In the genomic region with DNA sequence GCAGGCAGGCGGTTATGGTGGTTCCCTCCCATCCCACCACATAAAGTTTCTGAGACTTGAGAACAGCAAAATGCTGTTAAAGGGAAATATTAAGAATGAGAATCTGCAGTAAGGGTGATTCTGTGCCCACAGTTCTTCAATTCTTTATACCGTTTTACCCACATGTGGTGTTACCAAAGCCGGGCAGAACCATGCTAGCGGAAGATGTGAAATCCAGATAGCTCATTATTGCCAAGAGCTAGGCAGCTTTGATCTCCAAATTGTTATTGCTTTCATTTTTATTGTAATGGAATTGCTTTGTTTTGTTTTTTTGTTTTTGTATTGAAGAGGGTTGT, we compare ENCODE assay signal across 25 cellular contexts. TPM values are rescaled to one million over a fixed set of nuclear protein-coding genes. Genes with fewer than 3 reads are reported as not detected.
A peak's percentile ranks its signal among the peaks of the same experiment; 100 is the strongest.
DNase-seq lines count a peak whose midpoint lies in the region; ATAC-seq and TF ChIP-seq lines count a peak whose summit lies in the region.
"Had no signal": no experiment of that assay in that cellular context is flagged by ENCODE, and none has a peak within 500 bp of the region (broad histone marks: within the 10 kb centered on the region; RNA-seq: fewer than 3 reads in every experiment).

No MANE protein-coding gene starts in this region.

- peaks cover 62% of the 10 kb centered on the region for H3K4me1 ChIP-seq in CD4-positive, CD25-positive, alpha-beta regulatory T cell (ENCODE audit: control insufficient read depth, insufficient read depth, low read length, poor library complexity, severe bottlenecking)
- peaks cover 6% of the 10 kb centered on the region for H3K4me1 ChIP-seq in psoas muscle
- H3K4me1 ChIP-seq: Caco-2 had no signal

- POLR2A ChIA-PET in T-cell (lab: Charles Lee) = interaction anchor here in 1 of 2 donors (0.6 kb wide), 1 partner anchor 336 kb away, joined by 3 read pairs; no protein-coding TSS in a partner anchor

- 89 to 92% (median 92%) methylated on average over 4 of the region's 4 CpGs for WGBS in psoas muscle, 3 donors

- peak overlapping the region; percentile 80 for H3K27ac ChIP-seq in CD4-positive, CD25-positive, alpha-beta regulatory T cell (ENCODE audit: insufficient read depth, low read length, poor library complexity, severe bottlenecking)
- H3K27ac ChIP-seq in coronary artery (no peak overlapping the region), psoas muscle (no peak overlapping the region)
- H3K27ac ChIP-seq: A549, ascending aorta, epithelial cell of prostate, vagina had no signal

- H3K4me3 Mint-ChIP-seq in CD4-positive, CD25-positive, alpha-beta regulatory T cell = peak overlapping the region in 3 of 4 donors; percentile 36 to 88 (median 59)
- H3K4me3 Mint-ChIP-seq in T-cell = peak overlapping the region in 1 of 3 donors; percentile 12
- no peak overlapping the region for H3K4me3 Mint-ChIP-seq in dendritic cell treated with granulocyte-macrophage colony-stimulating factor and Interleukin-4, amounts not matched to agents 40 ng/mL and 50 ng/mL, for 4 days
- H3K4me3 Mint-ChIP-seq: B cell had no signal

- peaks cover 25% of the 10 kb centered on the region for H3K36me3 Mint-ChIP-seq in CD4-positive, CD25-positive, alpha-beta regulatory T cell
- peaks cover 6% of the 10 kb centered on the region for H3K36me3 Mint-ChIP-seq in T-cell
- H3K36me3 Mint-ChIP-seq in dendritic cell treated with granulocyte-macrophage colony-stimulating factor and Interleukin-4, amounts not matched to agents 40 ng/mL and 50 ng/mL, for 4 days (ENCODE audit: low read depth) = peaks cover 52% of the 10 kb centered on the region

- H3K9me3 ChIP-seq in CD4-positive, CD25-positive, alpha-beta regulatory T cell (ENCODE audit: control insufficient read depth in 2 of 2, low read length in 2 of 2) = no peaks in the 10 kb centered on the region
- H3K9me3 ChIP-seq in psoas muscle = no peaks in the 10 kb centered on the region
- H3K9me3 ChIP-seq: A549, ascending aorta, Caco-2, heart left ventricle, mucosa of descending colon, vagina had no signal

- peaks cover 26 to 73% (median 51%) of the 10 kb centered on the region in 4 donors for H3K4me1 Mint-ChIP-seq in CD4-positive, CD25-positive, alpha-beta regulatory T cell
- peaks cover 71 to 78% (median 72%) of the 10 kb centered on the region in 3 donors for H3K4me1 Mint-ChIP-seq in T-cell
- peaks cover 62% of the 10 kb centered on the region for H3K4me1 Mint-ChIP-seq in dendritic cell treated with granulocyte-macrophage colony-stimulating factor and Interleukin-4, amounts not matched to agents 40 ng/mL and 50 ng/mL, for 4 days (ENCODE audit: low read depth)

- DNase-seq in activated T-cell treated with anti-CD3 and anti-CD28 coated beads for 48 hours (ENCODE audit: low read depth) (peak; percentile 2), activated T-cell treated with anti-CD3 and anti-CD28 coated beads for 4 hours (no peak), T-cell (no peak), coronary artery (ENCODE audit: low spot score) (no peak), HT-29 (ENCODE audit: low spot score) (no peak), psoas muscle (no peak)
- DNase-seq in CD4-positive, CD25-positive, alpha-beta regulatory T cell = peak in 1 of 3 donors; percentile 38
- DNase-seq: activated CD4-positive, CD25-positive, alpha-beta regulatory T cell; activated gamma-delta T cell; Caco-2; DMS79 treated with DMSO at 0.1 percent for 48 hours; heart left ventricle; mucosa of descending colon; NCI-H1417 treated with DMSO at 0.1 percent for 48 hours; T1000 had no signal

- no peak for ATAC-seq in CD4-positive, CD25-positive, alpha-beta regulatory T cell (ENCODE audit: low read depth in 2 of 2)
- peak in 1 of 4 experiments; percentile 16 for ATAC-seq in T-cell (replicated peaks in 1 of 4)
- ATAC-seq in psoas muscle = no peak
- ATAC-seq: heart left ventricle, mucosa of descending colon had no signal

- no peaks in the 10 kb centered on the region for H3K27me3 ChIP-seq in CD4-positive, CD25-positive, alpha-beta regulatory T cell (ENCODE audit: control insufficient read depth, insufficient read depth, low read length)
- H3K27me3 ChIP-seq in psoas muscle (ENCODE audit: insufficient read depth in 3 of 3, low read length in 2 of 3) = no peaks in the 10 kb centered on the region
- H3K27me3 ChIP-seq: ascending aorta, heart left ventricle, vagina had no signal

- CTCF ChIA-PET in T-cell (lab: Charles Lee) = interaction anchor here in 1 of 2 donors (0.8 to 1.0 kb wide), 3 partner anchors 61 to 140 kb away, joined by 3 to 4 read pairs (median 3); no protein-coding TSS in a partner anchor

- peaks cover 11% of the 10 kb centered on the region for H3K36me3 ChIP-seq in CD4-positive, CD25-positive, alpha-beta regulatory T cell (ENCODE audit: control insufficient read depth, insufficient read depth, low read length)
- peaks cover 5 to 62% of the 10 kb centered on the region in 2 donors for H3K36me3 ChIP-seq in psoas muscle (ENCODE audit: insufficient read depth in 1 of 2, low read depth in 1 of 2)

- H3K27ac Mint-ChIP-seq in CD4-positive, CD25-positive, alpha-beta regulatory T cell = peak overlapping the region; percentile 82 to 92 (median 85)
- peak overlapping the region; percentile 94 to 96 for H3K27ac Mint-ChIP-seq in T-cell
- H3K27ac Mint-ChIP-seq in dendritic cell treated with granulocyte-macrophage colony-stimulating factor and Interleukin-4, amounts not matched to agents 40 ng/mL and 50 ng/mL, for 4 days = peak overlapping the region; percentile 95
- H3K27ac Mint-ChIP-seq: B cell had no signal

- intact Hi-C loops in dendritic cell treated with granulocyte-macrophage colony-stimulating factor and Interleukin-4, amounts not matched to agents 40 ng/mL and 50 ng/mL, for 4 days (cut with micrococcal nuclease) = loop anchor here (2.0 kb wide), 1 partner anchor 61 kb away; no protein-coding TSS in a partner anchor
- intact Hi-C loops in psoas muscle (cut with DNase I) = no loop called here

- H3K4me3 ChIP-seq in CD4-positive, CD25-positive, alpha-beta regulatory T cell (ENCODE audit: low read depth, low read length) = peak overlapping the region; percentile 48
- H3K4me3 ChIP-seq in coronary artery (no peak overlapping the region), psoas muscle (no peak overlapping the region)
- H3K4me3 ChIP-seq: A549, ascending aorta, heart left ventricle, K562, lung, mucosa of descending colon, vagina had no signal

- H3K27me3 Mint-ChIP-seq in CD4-positive, CD25-positive, alpha-beta regulatory T cell = no peaks in the 10 kb centered on the region
- no peaks in the 10 kb centered on the region for H3K27me3 Mint-ChIP-seq in T-cell
- H3K27me3 Mint-ChIP-seq in dendritic cell treated with granulocyte-macrophage colony-stimulating factor and Interleukin-4, amounts not matched to agents 40 ng/mL and 50 ng/mL, for 4 days = no peaks in the 10 kb centered on the region
- H3K27me3 Mint-ChIP-seq: B cell had no signal

- no peaks in the 10 kb centered on the region for H3K9me3 Mint-ChIP-seq in CD4-positive, CD25-positive, alpha-beta regulatory T cell
- H3K9me3 Mint-ChIP-seq in T-cell = no peaks in the 10 kb centered on the region
- no peaks in the 10 kb centered on the region for H3K9me3 Mint-ChIP-seq in dendritic cell treated with granulocyte-macrophage colony-stimulating factor and Interleukin-4, amounts not matched to agents 40 ng/mL and 50 ng/mL, for 4 days

- no peak for TF ChIP-seq CTCF in coronary artery (IDR thresholded peaks at IDR 0.05)
- no peak for TF ChIP-seq CTCF in psoas muscle (IDR thresholded peaks at IDR 0.05)

RNA-seq across cellular contexts. Expression of gene TDRD10, which starts 34.3 kb away (rescaled TPM):
- total RNA-seq in CD4-positive, CD25-positive, alpha-beta regulatory T cell = not detected
- polyA plus RNA-seq in CD4-positive, CD25-positive, alpha-beta regulatory T cell = not detected
- total RNA-seq in T-cell = not detected
- not detected in 2 replicates for total RNA-seq in HT-29 (2014; rRNA removed; shearing (Covaris generic))
- total RNA-seq in psoas muscle = under 1 TPM; 0.50 to 0.97 (median 0.68) TPM
- polyA plus RNA-seq in psoas muscle = 1 to 10 TPM in 1 of 3 donors, under 1 TPM in 2; 0.69 to 2.3 (median 0.99) TPM
- total RNA-seq: B cell, Caco-2, fibroblast of villous mesenchyme, H4, K562 had no signal
- polyA plus RNA-seq: K562 had no signal

RNA-seq across cellular contexts. Expression of gene SHE, which starts 34.5 kb away (rescaled TPM):
- total RNA-seq in CD4-positive, CD25-positive, alpha-beta regulatory T cell = not detected
- polyA plus RNA-seq in CD4-positive, CD25-positive, alpha-beta regulatory T cell = not detected
- under 1 TPM in 3 of 5 donors, not detected in 2; 0.06 to 0.07 (median 0.06) TPM for total RNA-seq in T-cell
- total RNA-seq in HT-29 (2014; rRNA removed; shearing (Covaris generic)) = not detected in 2 replicates
- total RNA-seq in psoas muscle = 1 to 10 TPM; 5.6 to 7.4 (median 7.0) TPM
- polyA plus RNA-seq in psoas muscle = 1 to 10 TPM; 4.0 to 6.2 (median 4.3) TPM
- total RNA-seq: B cell, Caco-2, fibroblast of villous mesenchyme, H4 had no signal
